In genomic region chr22:32528984-32529982, GRCh38 we compare ENCODE assay signal across 8 cellular contexts. TPM values are rescaled to one million over a fixed set of nuclear protein-coding genes. Genes with fewer than 3 reads are reported as not detected.
DNase-seq lines count a peak whose midpoint lies in the region; ATAC-seq lines count a peak whose summit lies in the region.

No MANE protein-coding gene starts in this region.

- no peak overlapping the region for H3K27ac Mint-ChIP-seq in activated CD4-positive, alpha-beta memory T cell treated with anti-CD3 and anti-CD28 coated beads, Interleukin-2, amount 10 ng/mL, durations not matched to agents 7 days and 5 days

- DNase-seq in NCI-H2196 (lab: John Stamatoyannopoulos, UW; ENCODE audit: unreplicated experiment) (peak; percentile 33), NCI-H2196 treated with DMSO at 0.1 percent for 48 hours (lab: John Stamatoyannopoulos, UW; ENCODE audit: unreplicated experiment) (no peak), NCI-H226 (peak; percentile 3), lung microvascular endothelial cell (ENCODE audit: low read depth in 2 of 2) (peak; percentile 86 to 97)
- peak; percentile 65 for DNase-seq in activated CD4-positive, alpha-beta memory T cell treated with anti-CD3 and anti-CD28 coated beads, Interleukin-2, amount 10 ng/mL, durations not matched to agents 7 days and 5 days
- DNase-seq in effector CD8-positive, alpha-beta T cell (lab: John Stamatoyannopoulos, UW): peak; percentile 29
- peak; percentile 12 to 34 (median 31) for DNase-seq in stimulated activated CD4-positive, alpha-beta T cell treated with anti-CD3 and anti-CD28 coated beads, TNF-alpha, amount 100 ng/mL, for 1 hour (ENCODE audit: low read depth in 3 of 3, low spot score in 1 of 3)

- no peaks in the 10 kb centered on the region for H3K9me3 Mint-ChIP-seq in activated CD4-positive, alpha-beta memory T cell treated with anti-CD3 and anti-CD28 coated beads, Interleukin-2, amount 10 ng/mL, durations not matched to agents 7 days and 5 days

- H3K36me3 Mint-ChIP-seq in activated CD4-positive, alpha-beta memory T cell treated with anti-CD3 and anti-CD28 coated beads, Interleukin-2, amount 10 ng/mL, durations not matched to agents 7 days and 5 days (ENCODE audit: low read depth): no peaks in the 10 kb centered on the region

- ATAC-seq in GM19467 (IDR thresholded peaks at IDR 0.05; ENCODE audit: unreplicated experiment): no peak

- H3K4me1 Mint-ChIP-seq in activated CD4-positive, alpha-beta memory T cell treated with anti-CD3 and anti-CD28 coated beads, Interleukin-2, amount 10 ng/mL, durations not matched to agents 7 days and 5 days: no peaks in the 10 kb centered on the region

- POLR2A ChIA-PET in activated CD4-positive, alpha-beta memory T cell treated with anti-CD3 and anti-CD28 coated beads, Interleukin-2, amount 10 ng/mL, durations not matched to agents 7 days and 5 days (lab: Charles Lee): no interaction called here

- CTCF ChIA-PET in activated CD4-positive, alpha-beta memory T cell treated with anti-CD3 and anti-CD28 coated beads, Interleukin-2, amount 10 ng/mL, durations not matched to agents 7 days and 5 days (lab: Charles Lee): interaction anchor here (0.6 to 4.4 kb wide), 4 partner anchors 14 to 490 kb away, joined by 3 to 40 read pairs (median 4); no protein-coding TSS in a partner anchor

- no peak overlapping the region for H3K4me3 Mint-ChIP-seq in activated CD4-positive, alpha-beta memory T cell treated with anti-CD3 and anti-CD28 coated beads, Interleukin-2, amount 10 ng/mL, durations not matched to agents 7 days and 5 days

- H3K27me3 Mint-ChIP-seq in activated CD4-positive, alpha-beta memory T cell treated with anti-CD3 and anti-CD28 coated beads, Interleukin-2, amount 10 ng/mL, durations not matched to agents 7 days and 5 days: peaks cover 2% of the 10 kb centered on the region

RNA-seq across cellular contexts. Expression of gene FBXO7, which starts 54.7 kb away (rescaled TPM):
- 10 to 100 TPM; 95.4 to 97.1 TPM for total RNA-seq in activated CD4-positive, alpha-beta memory T cell treated with anti-CD3 and anti-CD28 coated beads, Interleukin-2, amount 10 ng/mL, durations not matched to agents 7 days and 5 days
- total RNA-seq in lung microvascular endothelial cell: 42.1 and 60.9 TPM in 2 replicates
